Comparison of ENCODE assay signal across 28 cellular contexts in the genomic region with DNA sequence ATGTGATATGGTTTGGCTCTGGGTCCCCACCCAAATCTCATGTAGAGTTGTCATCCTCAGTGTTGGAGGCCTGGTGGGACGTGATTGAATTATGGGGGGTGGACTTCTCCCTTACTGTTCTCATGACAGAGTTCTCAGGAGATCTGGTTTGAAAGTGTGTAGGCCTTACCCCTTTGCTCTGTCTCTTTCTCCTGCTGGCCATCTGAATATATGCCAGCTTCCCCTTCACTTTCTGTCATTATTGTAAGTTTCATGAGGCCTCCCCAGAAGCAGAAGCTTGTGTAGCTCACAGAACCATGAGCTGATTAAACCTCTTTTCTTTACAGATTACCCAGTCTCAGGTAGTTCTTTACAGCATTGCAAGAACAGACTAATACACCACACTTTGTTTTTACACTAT.
"Had no signal": no experiment of that assay in that cellular context is flagged by ENCODE, and none has a peak within 500 bp of the region (broad histone marks: within the 10 kb centered on the region; RNA-seq: fewer than 3 reads in every experiment).

No MANE protein-coding gene starts in this region.

- H3K4me3 Mint-ChIP-seq: activated CD4-positive, alpha-beta memory T cell treated with anti-CD3 and anti-CD28 coated beads, Interleukin-2, amount 10 ng/mL, durations not matched to agents 7 days and 5 days; activated naive CD4-positive, alpha-beta T cell treated with anti-CD3 and anti-CD28 coated beads for 36 hours; activated T-cell treated with anti-CD3 and anti-CD28 coated beads, Interleukin-2, amount 50 U/mL, for 24 hours had no signal

- H3K36me3 Mint-ChIP-seq: activated naive CD4-positive, alpha-beta T cell treated with anti-CD3 and anti-CD28 coated beads, Interleukin-2, amount 50 U/mL, for 72 hours had no signal

- DNase-seq: activated CD4-positive, alpha-beta memory T cell treated with anti-CD3 and anti-CD28 coated beads, Interleukin-2, amount 10 ng/mL, durations not matched to agents 7 days and 5 days; activated CD4-positive, alpha-beta T cell treated with anti-CD3 and anti-CD28 coated beads for 1 hour; activated CD4-positive, alpha-beta T cell treated with anti-CD3 and anti-CD28 coated beads for 48 hours; activated CD4-positive, CD25-positive, alpha-beta regulatory T cell; activated gamma-delta T cell treated with Interleukin-2 at 50 U/mL for 16 hours; activated naive CD4-positive, alpha-beta T cell treated with anti-CD3 and anti-CD28 coated beads for 36 hours; activated T-cell treated with anti-CD3 and anti-CD28 coated beads, Interleukin-2, amount 50 U/mL, for 24 hours; adrenal gland; body of pancreas; central memory CD4-positive, alpha-beta T cell; Karpas-422; KBM-7; NCI-H1417 treated with DMSO at 0.1 percent for 48 hours; NCI-H187 treated with DMSO at 0.1 percent for 48 hours; NCI-H2171 treated with DMSO at 0.1 percent for 48 hours; NCI-H2227 treated with DMSO at 0.1 percent for 48 hours; NCI-H446; NCI-H510A treated with DMSO at 0.1 percent for 48 hours; NCI-H526 treated with DMSO at 0.1 percent for 48 hours; NCI-H774; SIG-M5; SW 1271; T-helper 1 cell; T-helper 2 cell; T-helper 9 cell; WERI-Rb-1 had no signal

- H3K4me1 Mint-ChIP-seq: activated CD4-positive, alpha-beta memory T cell treated with anti-CD3 and anti-CD28 coated beads, Interleukin-2, amount 10 ng/mL, durations not matched to agents 7 days and 5 days had no signal

- H3K27me3 ChIP-seq: adrenal gland, body of pancreas had no signal

- H3K9me3 ChIP-seq: adrenal gland, body of pancreas had no signal

- H3K9me3 Mint-ChIP-seq: activated CD4-positive, alpha-beta memory T cell treated with anti-CD3 and anti-CD28 coated beads, Interleukin-2, amount 10 ng/mL, durations not matched to agents 7 days and 5 days; activated naive CD4-positive, alpha-beta T cell treated with anti-CD3 and anti-CD28 coated beads for 36 hours; activated naive CD4-positive, alpha-beta T cell treated with anti-CD3 and anti-CD28 coated beads, Interleukin-2, amount 50 U/mL, for 72 hours; activated T-cell treated with anti-CD3 and anti-CD28 coated beads, Interleukin-2, amount 50 U/mL, for 24 hours had no signal

- H3K4me3 ChIP-seq: adrenal gland, body of pancreas had no signal

- H3K4me1 ChIP-seq: adrenal gland, body of pancreas had no signal

- H3K27me3 Mint-ChIP-seq: activated CD4-positive, alpha-beta memory T cell treated with anti-CD3 and anti-CD28 coated beads, Interleukin-2, amount 10 ng/mL, durations not matched to agents 7 days and 5 days; activated T-cell treated with anti-CD3 and anti-CD28 coated beads, Interleukin-2, amount 50 U/mL, for 24 hours had no signal

- H3K27ac Mint-ChIP-seq: activated CD4-positive, alpha-beta memory T cell treated with anti-CD3 and anti-CD28 coated beads, Interleukin-2, amount 10 ng/mL, durations not matched to agents 7 days and 5 days; activated naive CD4-positive, alpha-beta T cell treated with anti-CD3 and anti-CD28 coated beads for 36 hours; activated naive CD4-positive, alpha-beta T cell treated with anti-CD3 and anti-CD28 coated beads, Interleukin-2, amount 50 U/mL, for 72 hours; activated T-cell treated with anti-CD3 and anti-CD28 coated beads, Interleukin-2, amount 50 U/mL, for 24 hours had no signal

- ATAC-seq: activated naive CD4-positive, alpha-beta T cell treated with anti-CD3 and anti-CD28 coated beads, Interleukin-2, amount 50 U/mL, for 72 hours; body of pancreas; Panc1 had no signal

- H3K27ac ChIP-seq: adrenal gland, body of pancreas, WERI-Rb-1 had no signal

- H3K36me3 ChIP-seq: adrenal gland, WERI-Rb-1 had no signal
